In genomic region chr18:32337347-32337746, GRCh38 we compare ENCODE assay signal across 25 cellular contexts.
"Had no signal": no experiment of that assay in that cellular context is flagged by ENCODE, and none has a peak within 500 bp of the region (broad histone marks: within the 10 kb centered on the region; RNA-seq: fewer than 3 reads in every experiment).

No MANE protein-coding gene starts in this region.

- H3K27me3 Mint-ChIP-seq: naive B cell, progenitor cell of endocrine pancreas, type B pancreatic cell had no signal

- H3K4me3 Mint-ChIP-seq: mesothelial cell of epicardium; naive B cell; natural killer cell treated with Interleukin-12 subunit alpha and Interleukin-12 subunit beta and Interleukin-15 and Interleukin-18, amount 100 ng/mL, for 72 hours; stimulated activated naive B cell treated with anti-CD40 and anti-IgM and Interleukin-4, amounts not matched to agents 10 μg/mL and 1 μg/mL and 100 μg/mL, for 72 hours; type B pancreatic cell had no signal

- H3K36me3 ChIP-seq: left lung, lower lobe of right lung, ovary, right atrium auricular region, right lobe of liver, stomach, tibial artery, uterus had no signal

- H3K9me3 Mint-ChIP-seq: mesothelial cell of epicardium; natural killer cell treated with Interleukin-12 subunit alpha and Interleukin-12 subunit beta and Interleukin-15 and Interleukin-18, amount 100 ng/mL, for 72 hours; stimulated activated naive B cell treated with anti-CD40 and anti-IgM and Interleukin-4, amounts not matched to agents 10 μg/mL and 1 μg/mL and 100 μg/mL, for 72 hours; type B pancreatic cell had no signal

- ATAC-seq: left colon; natural killer cell treated with Interleukin-12 subunit alpha and Interleukin-12 subunit beta and Interleukin-15 and Interleukin-18, amount 100 ng/mL, for 72 hours; right lobe of liver; stimulated activated naive B cell treated with anti-CD40 and anti-IgM and Interleukin-4, amounts not matched to agents 10 μg/mL and 1 μg/mL and 100 μg/mL, for 72 hours; stimulated activated naive CD8-positive, alpha-beta T cell treated with anti-CD3 and anti-CD28 coated beads, Interleukin-15, Interleukin-2, amounts not matched to agents 100 U/mL and 50 U/mL, for 24 hours had no signal

- DNase-seq: hippocampal formation; kidney; left colon; left lung; lower lobe of right lung; mammary epithelial cell; mesenchymal stem cell; naive B cell; ovary; right lobe of liver; stimulated activated CD4-positive, alpha-beta T cell treated with anti-CD3 and anti-CD28 coated beads, Interleukin-12 subunit alpha, Interleukin-12 subunit beta, amount 100 ng/mL, for 4 hours; stimulated activated CD4-positive, alpha-beta T cell treated with anti-CD3 and anti-CD28 coated beads, Interleukin-15, amount 100 ng/mL, for 24 hours; stimulated activated CD4-positive, alpha-beta T cell treated with anti-CD3 and anti-CD28 coated beads, Interleukin-2, amount 100 ng/mL, for 24 hours; stimulated activated CD4-positive, alpha-beta T cell treated with anti-CD3 and anti-CD28 coated beads, Interleukin-4, amount 100 ng/mL, for 1 hour; stimulated activated naive B cell treated with anti-CD40 and anti-IgM and Interleukin-4, amounts not matched to agents 10 μg/mL and 1 μg/mL and 100 μg/mL, for 72 hours; stimulated activated naive CD8-positive, alpha-beta T cell treated with anti-CD3 and anti-CD28 coated beads, Interleukin-15, Interleukin-2, amounts not matched to agents 100 U/mL and 50 U/mL, for 24 hours; stomach; testis; tibial artery; uterus had no signal

- H3K27ac ChIP-seq: left lung, lower lobe of right lung, ovary, right atrium auricular region, right lobe of liver, stomach, testis, tibial artery, uterus had no signal

- H3K27ac Mint-ChIP-seq: mesothelial cell of epicardium; naive B cell; natural killer cell treated with Interleukin-12 subunit alpha and Interleukin-12 subunit beta and Interleukin-15 and Interleukin-18, amount 100 ng/mL, for 72 hours; progenitor cell of endocrine pancreas; stimulated activated naive B cell treated with anti-CD40 and anti-IgM and Interleukin-4, amounts not matched to agents 10 μg/mL and 1 μg/mL and 100 μg/mL, for 72 hours; type B pancreatic cell had no signal

- H3K9me3 ChIP-seq: left lung, lower lobe of right lung, ovary, right atrium auricular region, right lobe of liver, stomach, testis, tibial artery, uterus had no signal

- H3K4me3 ChIP-seq: left lung, lower lobe of right lung, ovary, right atrium auricular region, right lobe of liver, stomach, testis, tibial artery, uterus had no signal

- H3K4me1 ChIP-seq: left lung, lower lobe of right lung, right lobe of liver, testis, uterus had no signal

- H3K27me3 ChIP-seq: left lung, ovary, right atrium auricular region, right lobe of liver, stomach, testis, tibial artery, uterus had no signal

- H3K4me1 Mint-ChIP-seq: mesothelial cell of epicardium; naive B cell; stimulated activated naive B cell treated with anti-CD40 and anti-IgM and Interleukin-4, amounts not matched to agents 10 μg/mL and 1 μg/mL and 100 μg/mL, for 72 hours had no signal

- H3K36me3 Mint-ChIP-seq: mesothelial cell of epicardium; naive B cell; natural killer cell treated with Interleukin-12 subunit alpha and Interleukin-12 subunit beta and Interleukin-15 and Interleukin-18, amount 100 ng/mL, for 72 hours; stimulated activated naive B cell treated with anti-CD40 and anti-IgM and Interleukin-4, amounts not matched to agents 10 μg/mL and 1 μg/mL and 100 μg/mL, for 72 hours; type B pancreatic cell had no signal

- FAIRE-seq: kidney had no signal
